Comparison of ENCODE assay signal across 22 cellular contexts in the genomic region with DNA sequence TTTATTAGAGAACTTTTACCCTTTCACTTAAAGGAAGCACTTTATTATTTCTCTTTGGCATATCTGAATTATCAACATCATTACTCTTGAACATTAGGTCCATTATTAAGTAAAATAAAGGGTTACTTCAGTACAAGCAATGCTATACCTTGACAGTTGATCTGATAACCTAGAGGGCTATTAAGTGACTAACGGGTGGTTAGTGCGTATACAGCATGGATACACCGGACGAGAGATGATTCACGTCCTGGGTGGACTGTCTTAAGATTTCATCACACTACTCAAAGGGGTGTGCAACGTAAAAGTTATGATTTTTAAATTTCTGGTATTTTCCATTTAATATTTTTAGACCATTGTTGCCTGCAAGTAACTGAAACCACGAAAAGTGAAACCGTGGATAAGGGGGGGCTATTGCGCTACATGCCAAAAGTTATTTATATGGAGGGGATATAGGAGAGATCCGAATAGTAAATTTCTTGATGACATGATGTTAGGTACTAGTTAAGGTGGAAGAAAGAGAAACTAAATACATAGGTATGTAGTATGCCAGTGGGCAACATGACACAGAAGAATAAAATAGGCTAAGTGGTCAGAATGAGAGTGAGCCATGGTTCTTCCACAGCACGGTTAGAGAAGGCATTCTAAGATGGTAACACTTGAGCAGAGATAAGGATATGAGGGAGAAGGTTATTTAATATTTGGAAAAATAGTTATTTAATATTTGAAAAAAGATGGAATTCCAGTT.
DNase-seq lines count a peak whose midpoint lies in the region; ATAC-seq, FAIRE-seq and TF ChIP-seq lines count a peak whose summit lies in the region.
"Had no signal": no experiment of that assay in that cellular context is flagged by ENCODE, and none has a peak within 500 bp of the region (broad histone marks: within the 10 kb centered on the region; RNA-seq: fewer than 3 reads in every experiment).

No MANE protein-coding gene starts in this region.

- no peak overlapping the region for H3K27ac Mint-ChIP-seq in activated naive CD4-positive, alpha-beta T cell treated with anti-CD3 and anti-CD28 coated beads for 36 hours
- H3K27ac Mint-ChIP-seq: CD4-positive, CD25-positive, alpha-beta regulatory T cell; nephron progenitor cell; progenitor cell of endocrine pancreas had no signal

- H3K4me3 ChIP-seq in AG10803 (ENCODE audit: low read length): no peak overlapping the region
- no peak overlapping the region for H3K4me3 ChIP-seq in astrocyte of the spinal cord (ENCODE audit: low read depth, low read length)
- no peak overlapping the region for H3K4me3 ChIP-seq in kidney (ENCODE audit: low read length in 2 of 2)
- H3K4me3 ChIP-seq: gastrocnemius medialis, left lung, skin epidermis had no signal

- TF ChIP-seq CTCF in AG10803 (conservative IDR thresholded peaks at IDR 0.05; ENCODE audit: low read length) (no peak), astrocyte of the spinal cord (IDR thresholded peaks at IDR 0.05; ENCODE audit: low read depth, low read length) (no peak), kidney (IDR thresholded peaks at IDR 0.05; ENCODE audit: borderline replicate concordance, extremely low read depth, insufficient read depth) (no peak)

- no peak overlapping the region for H3K9ac ChIP-seq in kidney (ENCODE audit: low read length in 2 of 2)

- peaks cover 2% of the 10 kb centered on the region for H3K9me3 Mint-ChIP-seq in activated naive CD4-positive, alpha-beta T cell treated with anti-CD3 and anti-CD28 coated beads for 36 hours
- H3K9me3 Mint-ChIP-seq: nephron progenitor cell had no signal

- FAIRE-seq in kidney (lab: Jason Lieb, UNC): no peak

- no peaks in the 10 kb centered on the region for H3K4me1 Mint-ChIP-seq in activated naive CD4-positive, alpha-beta T cell treated with anti-CD3 and anti-CD28 coated beads for 36 hours (ENCODE audit: low read depth)
- H3K4me1 Mint-ChIP-seq: CD4-positive, CD25-positive, alpha-beta regulatory T cell had no signal

- no peak overlapping the region for H3K27ac ChIP-seq in kidney (ENCODE audit: low read depth in 2 of 2, low read length in 2 of 2)
- H3K27ac ChIP-seq: gastrocnemius medialis, left lung, skin epidermis had no signal

- no peaks in the 10 kb centered on the region for H3K36me3 ChIP-seq in kidney (ENCODE audit: control insufficient read depth in 1 of 2, insufficient read depth in 2 of 2, low read length in 2 of 2)
- H3K36me3 ChIP-seq: gastrocnemius medialis, left lung had no signal

- no peaks in the 10 kb centered on the region for H3K9me3 ChIP-seq in kidney (ENCODE audit: control insufficient read depth in 1 of 2, low read length in 2 of 2)
- H3K9me3 ChIP-seq: gastrocnemius medialis, left lung had no signal

- in situ Hi-C loops in astrocyte of the spinal cord (cut with HindIII; ENCODE audit: low sequenced_read_pairs): no loop called here

- CTCF ChIA-PET in activated naive CD4-positive, alpha-beta T cell treated with anti-CD3 and anti-CD28 coated beads for 36 hours (lab: Charles Lee): no interaction called here

- H3K27me3 Mint-ChIP-seq in activated naive CD4-positive, alpha-beta T cell treated with anti-CD3 and anti-CD28 coated beads for 36 hours (ENCODE audit: low read depth): no peaks in the 10 kb centered on the region
- H3K27me3 Mint-ChIP-seq: CD4-positive, CD25-positive, alpha-beta regulatory T cell; progenitor cell of endocrine pancreas had no signal

- no peaks in the 10 kb centered on the region for H3K36me3 Mint-ChIP-seq in activated naive CD4-positive, alpha-beta T cell treated with anti-CD3 and anti-CD28 coated beads for 36 hours (ENCODE audit: low read depth)
- H3K36me3 Mint-ChIP-seq: CD4-positive, CD25-positive, alpha-beta regulatory T cell had no signal

- ATAC-seq in HG03039 (IDR thresholded peaks at IDR 0.05; ENCODE audit: unreplicated experiment): no peak
- ATAC-seq: left lung, Right ventricle myocardium inferior had no signal

- H3K4me3 Mint-ChIP-seq in activated naive CD4-positive, alpha-beta T cell treated with anti-CD3 and anti-CD28 coated beads for 36 hours: no peak overlapping the region
- H3K4me3 Mint-ChIP-seq: CD4-positive, CD25-positive, alpha-beta regulatory T cell; nephron progenitor cell had no signal

- intact Hi-C loops in kidney (cut with DNase I): no loop called here
- intact Hi-C loops in activated naive CD4-positive, alpha-beta T cell treated with anti-CD3 and anti-CD28 coated beads for 36 hours (cut with micrococcal nuclease): no loop called here

- no peaks in the 10 kb centered on the region for H3K4me1 ChIP-seq in kidney (ENCODE audit: control insufficient read depth in 1 of 2, insufficient read depth in 1 of 2, low read depth in 1 of 2, low read length in 2 of 2)

- DNase-seq in AG10803 (ENCODE audit: low read depth): peak; percentile 13
- DNase-seq in NCI-H460 (ENCODE audit: extremely low read depth, low read depth): peak; percentile 48
- DNase-seq in astrocyte of the spinal cord (ENCODE audit: low read depth, low spot score): peak; percentile 64
- DNase-seq in glomerular visceral epithelial cell (ENCODE audit: extremely low spot score): peak; percentile 30
- no peak for DNase-seq in kidney
- no peak for DNase-seq in activated naive CD4-positive, alpha-beta T cell treated with anti-CD3 and anti-CD28 coated beads for 36 hours
- no peak for DNase-seq in activated CD8-positive, alpha-beta memory T cell treated with anti-CD3 and anti-CD28 coated beads for 24 hours
- DNase-seq: activated naive CD4-positive, alpha-beta T cell treated with anti-CD3 and anti-CD28 coated beads, Interleukin-2, amount 50 U/mL, for 16 hours; activated T-cell treated with anti-CD3 and anti-CD28 coated beads for 4 hours; CD4-positive, CD25-positive, alpha-beta regulatory T cell; gastrocnemius medialis; KG1; left lung; NCI-H187 treated with DMSO at 0.1 percent for 48 hours; NCI-H510A treated with DMSO at 0.1 percent for 48 hours; nephron progenitor cell; stimulated activated CD4-positive, alpha-beta T cell treated with anti-CD3 and anti-CD28 coated beads, Interleukin-4, amount 100 ng/mL, for 24 hours; T-helper 1 cell had no signal

Comparison
In these comparisons a context has a peak if more than half of its experiments do, and no peak if none do; other contexts are left out.
1. DNase-seq: peak in AG10803 (single experiment), NCI-H460 (single experiment), astrocyte of the spinal cord (single experiment) and glomerular visceral epithelial cell (single experiment); none in kidney (single experiment), activated naive CD4-positive, alpha-beta T cell treated with anti-CD3 and anti-CD28 coated beads for 36 hours (single experiment) and activated CD8-positive, alpha-beta memory T cell treated with anti-CD3 and anti-CD28 coated beads for 24 hours (single experiment).